In the genomic region with DNA sequence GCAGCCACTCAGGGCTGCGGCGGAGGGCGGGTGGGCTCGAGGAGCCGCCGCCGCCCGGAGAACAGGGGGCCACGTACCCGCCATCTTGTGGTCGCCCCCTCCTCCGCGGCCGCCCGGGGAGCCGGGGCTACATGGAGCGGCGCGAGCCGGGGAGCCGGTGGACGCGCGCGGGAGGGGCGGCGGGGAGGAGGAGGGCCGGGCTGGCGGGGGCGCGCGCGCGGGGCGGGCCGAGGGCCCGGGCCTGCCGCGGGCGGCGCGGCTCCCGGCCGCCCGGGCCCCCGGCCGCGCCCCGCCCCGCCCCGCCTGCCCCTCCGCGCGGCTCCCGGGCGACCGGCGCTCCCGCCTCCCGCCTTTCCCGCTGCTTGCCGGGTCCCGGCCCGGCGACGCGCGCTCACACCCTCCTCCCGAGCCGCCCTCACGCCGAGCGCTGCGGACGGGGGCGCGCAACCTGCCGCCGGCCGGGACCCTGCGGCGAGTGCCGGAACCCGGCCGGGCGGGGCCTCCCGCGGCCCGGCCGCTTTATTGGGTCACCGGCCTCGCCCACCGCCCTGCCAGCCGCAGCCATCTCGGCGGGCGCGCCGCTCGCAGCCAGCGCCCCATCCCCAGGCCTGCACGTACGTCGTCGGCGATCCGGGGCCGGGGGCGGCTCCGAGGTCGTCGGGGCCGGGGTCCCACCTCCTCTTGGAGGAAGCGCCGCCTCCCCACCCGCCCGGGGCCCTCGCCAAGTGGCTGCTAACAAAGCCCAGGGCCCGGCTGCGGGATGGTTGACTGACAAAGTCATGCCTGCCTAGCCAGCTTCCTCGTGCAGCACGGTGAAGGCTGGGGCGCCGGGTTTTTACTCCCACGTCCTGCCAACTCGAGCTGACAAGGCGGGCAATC, we compare ENCODE assay signal across 1 cellular context.
TF ChIP-seq lines count a peak whose summit lies in the region.

A gene with protein sequence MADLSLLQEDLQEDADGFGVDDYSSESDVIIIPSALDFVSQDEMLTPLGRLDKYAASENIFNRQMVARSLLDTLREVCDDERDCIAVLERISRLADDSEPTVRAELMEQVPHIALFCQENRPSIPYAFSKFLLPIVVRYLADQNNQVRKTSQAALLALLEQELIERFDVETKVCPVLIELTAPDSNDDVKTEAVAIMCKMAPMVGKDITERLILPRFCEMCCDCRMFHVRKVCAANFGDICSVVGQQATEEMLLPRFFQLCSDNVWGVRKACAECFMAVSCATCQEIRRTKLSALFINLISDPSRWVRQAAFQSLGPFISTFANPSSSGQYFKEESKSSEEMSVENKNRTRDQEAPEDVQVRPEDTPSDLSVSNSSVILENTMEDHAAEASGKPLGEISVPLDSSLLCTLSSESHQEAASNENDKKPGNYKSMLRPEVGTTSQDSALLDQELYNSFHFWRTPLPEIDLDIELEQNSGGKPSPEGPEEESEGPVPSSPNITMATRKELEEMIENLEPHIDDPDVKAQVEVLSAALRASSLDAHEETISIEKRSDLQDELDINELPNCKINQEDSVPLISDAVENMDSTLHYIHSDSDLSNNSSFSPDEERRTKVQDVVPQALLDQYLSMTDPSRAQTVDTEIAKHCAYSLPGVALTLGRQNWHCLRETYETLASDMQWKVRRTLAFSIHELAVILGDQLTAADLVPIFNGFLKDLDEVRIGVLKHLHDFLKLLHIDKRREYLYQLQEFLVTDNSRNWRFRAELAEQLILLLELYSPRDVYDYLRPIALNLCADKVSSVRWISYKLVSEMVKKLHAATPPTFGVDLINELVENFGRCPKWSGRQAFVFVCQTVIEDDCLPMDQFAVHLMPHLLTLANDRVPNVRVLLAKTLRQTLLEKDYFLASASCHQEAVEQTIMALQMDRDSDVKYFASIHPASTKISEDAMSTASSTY (minus strand): TSS at position 159 of the 879 bp plus-strand sequence. CDS start 75 bp downstream, at position 84.

TF ChIP-seq in K562, 482 proteins besides CTCF, POLR2A, EP300 and RAD21 (continued from another document and continues in another):
- TF ChIP-seq, protein P1, sequence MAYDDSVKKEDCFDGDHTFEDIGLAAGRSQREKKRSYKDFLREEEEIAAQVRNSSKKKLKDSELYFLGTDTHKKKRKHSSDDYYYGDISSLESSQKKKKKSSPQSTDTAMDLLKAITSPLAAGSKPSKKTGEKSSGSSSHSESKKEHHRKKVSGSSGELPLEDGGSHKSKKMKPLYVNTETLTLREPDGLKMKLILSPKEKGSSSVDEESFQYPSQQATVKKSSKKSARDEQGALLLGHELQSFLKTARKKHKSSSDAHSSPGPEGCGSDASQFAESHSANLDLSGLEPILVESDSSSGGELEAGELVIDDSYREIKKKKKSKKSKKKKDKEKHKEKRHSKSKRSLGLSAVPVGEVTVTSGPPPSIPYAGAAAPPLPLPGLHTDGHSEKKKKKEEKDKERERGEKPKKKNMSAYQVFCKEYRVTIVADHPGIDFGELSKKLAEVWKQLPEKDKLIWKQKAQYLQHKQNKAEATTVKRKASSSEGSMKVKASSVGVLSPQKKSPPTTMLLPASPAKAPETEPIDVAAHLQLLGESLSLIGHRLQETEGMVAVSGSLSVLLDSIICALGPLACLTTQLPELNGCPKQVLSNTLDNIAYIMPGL (CRISPR knock-in tag; IDR thresholded peaks at IDR 0.05): 0 out of 2 replicates have a peak, but pooled peaks have one; percentile 56
- TF ChIP-seq TGIF2 (CRISPR knock-in tag; IDR thresholded peaks at IDR 0.05) (peak; percentile 28; the same call in 1 of the 2 replicates), E2F3 (CRISPR knock-in tag; IDR thresholded peaks at IDR 0.05) (0 out of 2 replicates have a peak, but pooled peaks have one; percentile 15), ZNF3 (CRISPR knock-in tag; IDR thresholded peaks at IDR 0.05) (peak; percentile 87), ZFX (CRISPR knock-in tag; IDR thresholded peaks at IDR 0.05) (peak; percentile 80), ARID4B (CRISPR knock-in tag; IDR thresholded peaks at IDR 0.05) (no peak), ZNF134 (CRISPR knock-in tag; conservative IDR thresholded peaks at IDR 0.05) (0 out of 2 replicates have a peak, but pooled peaks have one; percentile 34), CAMTA2 (CRISPR knock-in tag; conservative IDR thresholded peaks at IDR 0.05) (0 out of 2 replicates have a peak, but pooled peaks have one; percentile 61), WHSC1 (IDR thresholded peaks at IDR 0.05; ENCODE audit: low read length) (no peak), MGA (IDR thresholded peaks at IDR 0.05) (peak; percentile 91), BCOR (IDR thresholded peaks at IDR 0.05) (no peak), ZNF212 (CRISPR knock-in tag; IDR thresholded peaks at IDR 0.05) (no peak), ZNF778 (CRISPR knock-in tag; IDR thresholded peaks at IDR 0.05) (no peak), ZBTB43 (CRISPR knock-in tag; IDR thresholded peaks at IDR 0.05) (no peak), RCOR1 (IDR thresholded peaks at IDR 0.05; ENCODE audit: borderline replicate concordance in 1 of 2, low read depth in 2 of 2, low read length in 2 of 2) (no peak), ZNF253 (CRISPR knock-in tag; conservative IDR thresholded peaks at IDR 0.05) (no peak)
- TF ChIP-seq, protein P2, sequence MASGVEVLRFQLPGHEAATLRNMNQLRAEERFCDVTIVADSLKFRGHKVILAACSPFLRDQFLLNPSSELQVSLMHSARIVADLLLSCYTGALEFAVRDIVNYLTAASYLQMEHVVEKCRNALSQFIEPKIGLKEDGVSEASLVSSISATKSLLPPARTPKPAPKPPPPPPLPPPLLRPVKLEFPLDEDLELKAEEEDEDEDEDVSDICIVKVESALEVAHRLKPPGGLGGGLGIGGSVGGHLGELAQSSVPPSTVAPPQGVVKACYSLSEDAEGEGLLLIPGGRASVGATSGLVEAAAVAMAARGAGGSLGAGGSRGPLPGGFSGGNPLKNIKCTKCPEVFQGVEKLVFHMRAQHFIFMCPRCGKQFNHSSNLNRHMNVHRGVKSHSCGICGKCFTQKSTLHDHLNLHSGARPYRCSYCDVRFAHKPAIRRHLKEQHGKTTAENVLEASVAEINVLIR (CRISPR knock-in tag; IDR thresholded peaks at IDR 0.05): peak; percentile 18; the same call in 1 of the 2 replicates
- TF ChIP-seq, protein P3, sequence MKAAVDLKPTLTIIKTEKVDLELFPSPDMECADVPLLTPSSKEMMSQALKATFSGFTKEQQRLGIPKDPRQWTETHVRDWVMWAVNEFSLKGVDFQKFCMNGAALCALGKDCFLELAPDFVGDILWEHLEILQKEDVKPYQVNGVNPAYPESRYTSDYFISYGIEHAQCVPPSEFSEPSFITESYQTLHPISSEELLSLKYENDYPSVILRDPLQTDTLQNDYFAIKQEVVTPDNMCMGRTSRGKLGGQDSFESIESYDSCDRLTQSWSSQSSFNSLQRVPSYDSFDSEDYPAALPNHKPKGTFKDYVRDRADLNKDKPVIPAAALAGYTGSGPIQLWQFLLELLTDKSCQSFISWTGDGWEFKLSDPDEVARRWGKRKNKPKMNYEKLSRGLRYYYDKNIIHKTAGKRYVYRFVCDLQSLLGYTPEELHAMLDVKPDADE (conservative IDR thresholded peaks at IDR 0.05; ENCODE audit: control insufficient read depth, low read depth, low read length): 0 out of 2 replicates have a peak, but pooled peaks have one; percentile 33
